In genomic region chr9:135048758-135049284, GRCh38 we compare ENCODE assay signal across 22 cellular contexts. TPM values are rescaled to one million over a fixed set of nuclear protein-coding genes. Genes with fewer than 3 reads are reported as not detected.
A peak's percentile ranks its signal among the peaks of the same experiment; 100 is the strongest.
DNase-seq lines count a peak whose midpoint lies in the region; ATAC-seq and TF ChIP-seq lines count a peak whose summit lies in the region.
"Had no signal": no experiment of that assay in that cellular context is flagged by ENCODE, and none has a peak within 500 bp of the region (broad histone marks: within the 10 kb centered on the region; RNA-seq: fewer than 3 reads in every experiment).

No MANE protein-coding gene starts in this region.

- H3K4me3 ChIP-seq in right atrium auricular region: no peak overlapping the region
- no peak overlapping the region for H3K4me3 ChIP-seq in osteoblast (ENCODE audit: insufficient read depth, low read length)
- H3K4me3 ChIP-seq: SJCRH30 had no signal

- no peak for ATAC-seq in HG02870 (IDR thresholded peaks at IDR 0.05; ENCODE audit: unreplicated experiment)

- H3K79me2 ChIP-seq in osteoblast (ENCODE audit: insufficient read depth, low read length): no peaks in the 10 kb centered on the region

- H3K9me3 ChIP-seq in right atrium auricular region: no peaks in the 10 kb centered on the region
- H3K9me3 ChIP-seq in osteoblast (ENCODE audit: low read depth, low read length): no peaks in the 10 kb centered on the region
- H3K9me3 ChIP-seq: BE2C, SJCRH30 had no signal

- H3K4me2 ChIP-seq in osteoblast (ENCODE audit: insufficient read depth, low read length): no peak overlapping the region

- intact Hi-C loops in cardiac septum (cut with DNase I): no loop called here

- no peak overlapping the region for H2AFZ ChIP-seq in osteoblast (ENCODE audit: low read length)

- H3K36me3 ChIP-seq in right atrium auricular region (no peaks in the 10 kb centered on the region), osteoblast (ENCODE audit: insufficient read depth, low read length) (no peaks in the 10 kb centered on the region)
- H3K36me3 ChIP-seq: BE2C, SJCRH30 had no signal

- DNase-seq in cardiac septum (ENCODE audit: low spot score) (peak; percentile 7), right atrium auricular region (ENCODE audit: low spot score) (no peak), islet precursor cell (peak; percentile 35), osteoblast (ENCODE audit: insufficient read length, low spot score, missing footprints) (peak; percentile 38), AG20443 (ENCODE audit: low spot score) (no peak)
- DNase-seq in stimulated activated CD4-positive, alpha-beta T cell treated with anti-CD3 and anti-CD28 coated beads, Interleukin-12 subunit alpha, Interleukin-12 subunit beta, amount 100 ng/mL, for 4 hours: no peak
- DNase-seq: BE2C; CD4-positive, alpha-beta memory T cell; DMS153; GDM1; GOT3; HCEC 1CT; KBM-7; MM.1S; NCI-H1048; NCI-H1436 treated with DMSO at 0.1 percent for 48 hours; NCI-H1930; NCI-H226; NCI-H510A treated with DMSO at 0.1 percent for 48 hours; SJCRH30 had no signal

- no peaks in the 10 kb centered on the region for H4K20me1 ChIP-seq in osteoblast (ENCODE audit: insufficient read depth, low read length)

- no peaks in the 10 kb centered on the region for H3K27me3 ChIP-seq in right atrium auricular region
- H3K27me3 ChIP-seq in osteoblast (ENCODE audit: insufficient read depth, low read length): no peaks in the 10 kb centered on the region
- H3K27me3 ChIP-seq: BE2C had no signal

- H3K27ac ChIP-seq in right atrium auricular region (no peak overlapping the region), osteoblast (ENCODE audit: low read depth, low read length) (no peak overlapping the region)
- H3K27ac ChIP-seq: SJCRH30 had no signal

- TF ChIP-seq CTCF in right atrium auricular region (IDR thresholded peaks at IDR 0.05) (no peak), osteoblast (IDR thresholded peaks at IDR 0.05; ENCODE audit: extremely low read depth, low read depth, low read length) (no peak)

- no peaks in the 10 kb centered on the region for H3K4me1 ChIP-seq in right atrium auricular region
- no peaks in the 10 kb centered on the region for H3K4me1 ChIP-seq in osteoblast (ENCODE audit: insufficient read depth, low read length)
- H3K4me1 ChIP-seq: BE2C, SJCRH30 had no signal

RNA-seq across cellular contexts. Expression of gene OLFM1, which starts 38.6 kb away (rescaled TPM):
- total RNA-seq in cardiac septum: 8.6 TPM
- total RNA-seq in right atrium auricular region: 1 to 10 TPM; 7.6 to 9.7 TPM
- under 0.01 and 0.29 TPM in 2 replicates for total RNA-seq in osteoblast
- total RNA-seq: CD4-positive, alpha-beta memory T cell; OCI-LY7; SJCRH30 had no signal

Comparison
In these comparisons a context has a peak if more than half of its experiments do, and no peak if none do; other contexts are left out.
1. DNase-seq: peak in cardiac septum (single experiment), islet precursor cell (single experiment) and osteoblast (single experiment); none in right atrium auricular region (single experiment), stimulated activated CD4-positive, alpha-beta T cell treated with anti-CD3 and anti-CD28 coated beads, Interleukin-12 subunit alpha, Interleukin-12 subunit beta, amount 100 ng/mL, for 4 hours (single experiment) and AG20443 (single experiment).